ENCODE assay signal across 14 cellular contexts in the genomic region with DNA sequence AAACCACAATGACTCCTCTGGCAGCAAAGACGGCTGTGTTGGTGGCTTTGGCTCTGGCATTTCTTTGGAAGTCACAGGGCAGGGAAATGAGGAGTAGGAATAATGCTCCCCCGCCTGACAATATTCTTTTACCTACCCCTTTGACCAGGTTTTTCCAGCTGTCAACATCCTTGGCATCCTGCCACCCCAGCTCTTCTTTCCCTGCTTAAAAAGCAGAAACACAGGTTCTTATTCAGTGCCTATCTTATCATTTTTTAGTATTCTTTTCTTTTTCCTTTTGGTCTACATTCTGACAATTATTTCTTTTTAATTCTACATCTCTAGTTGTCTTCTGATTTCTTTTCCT.
"Had no signal": no experiment of that assay in that cellular context is flagged by ENCODE, and none has a peak within 500 bp of the region (broad histone marks: within the 10 kb centered on the region; RNA-seq: fewer than 3 reads in every experiment).

No MANE protein-coding gene starts in this region.

- DNase-seq: activated CD4-positive, alpha-beta memory T cell treated with anti-CD3 and anti-CD28 coated beads, Interleukin-2, amount 10 ng/mL, durations not matched to agents 7 days and 5 days; activated CD4-positive, alpha-beta T cell treated with anti-CD3 and anti-CD28 coated beads for 1 hour; activated naive CD4-positive, alpha-beta T cell; activated T-cell treated with anti-CD3 and anti-CD28 coated beads, Interleukin-2, amount 50 U/mL, for 72 hours; cortex of kidney; effector memory CD4-positive, alpha-beta T cell; kidney; left ventricle myocardium superior; ovary; T-helper 9 cell had no signal

- H3K4me3 Mint-ChIP-seq: activated CD4-positive, alpha-beta memory T cell treated with anti-CD3 and anti-CD28 coated beads, Interleukin-2, amount 10 ng/mL, durations not matched to agents 7 days and 5 days; activated T-cell treated with anti-CD3 and anti-CD28 coated beads, Interleukin-2, amount 50 U/mL, for 72 hours; central memory CD8-positive, alpha-beta T cell had no signal

- ATAC-seq: activated T-cell treated with anti-CD3 and anti-CD28 coated beads, Interleukin-2, amount 50 U/mL, for 72 hours; gastroesophageal sphincter had no signal

- H3K27ac Mint-ChIP-seq: activated CD4-positive, alpha-beta memory T cell treated with anti-CD3 and anti-CD28 coated beads, Interleukin-2, amount 10 ng/mL, durations not matched to agents 7 days and 5 days; activated T-cell treated with anti-CD3 and anti-CD28 coated beads, Interleukin-2, amount 50 U/mL, for 72 hours had no signal

- H3K27ac ChIP-seq: epithelial cell of prostate, gastroesophageal sphincter, ovary, tibial nerve had no signal

- H3K4me3 ChIP-seq: gastroesophageal sphincter, ovary, tibial nerve had no signal

- H3K9me3 Mint-ChIP-seq: activated CD4-positive, alpha-beta memory T cell treated with anti-CD3 and anti-CD28 coated beads, Interleukin-2, amount 10 ng/mL, durations not matched to agents 7 days and 5 days; activated T-cell treated with anti-CD3 and anti-CD28 coated beads, Interleukin-2, amount 50 U/mL, for 72 hours; central memory CD8-positive, alpha-beta T cell had no signal

- H3K36me3 ChIP-seq: gastroesophageal sphincter, ovary, tibial nerve had no signal

- H3K4me1 ChIP-seq: gastroesophageal sphincter had no signal

- H3K27me3 ChIP-seq: gastroesophageal sphincter, ovary, tibial nerve had no signal

- H3K9me3 ChIP-seq: gastroesophageal sphincter, ovary, tibial nerve had no signal

- H3K4me1 Mint-ChIP-seq: central memory CD8-positive, alpha-beta T cell had no signal
